In the genomic region with DNA sequence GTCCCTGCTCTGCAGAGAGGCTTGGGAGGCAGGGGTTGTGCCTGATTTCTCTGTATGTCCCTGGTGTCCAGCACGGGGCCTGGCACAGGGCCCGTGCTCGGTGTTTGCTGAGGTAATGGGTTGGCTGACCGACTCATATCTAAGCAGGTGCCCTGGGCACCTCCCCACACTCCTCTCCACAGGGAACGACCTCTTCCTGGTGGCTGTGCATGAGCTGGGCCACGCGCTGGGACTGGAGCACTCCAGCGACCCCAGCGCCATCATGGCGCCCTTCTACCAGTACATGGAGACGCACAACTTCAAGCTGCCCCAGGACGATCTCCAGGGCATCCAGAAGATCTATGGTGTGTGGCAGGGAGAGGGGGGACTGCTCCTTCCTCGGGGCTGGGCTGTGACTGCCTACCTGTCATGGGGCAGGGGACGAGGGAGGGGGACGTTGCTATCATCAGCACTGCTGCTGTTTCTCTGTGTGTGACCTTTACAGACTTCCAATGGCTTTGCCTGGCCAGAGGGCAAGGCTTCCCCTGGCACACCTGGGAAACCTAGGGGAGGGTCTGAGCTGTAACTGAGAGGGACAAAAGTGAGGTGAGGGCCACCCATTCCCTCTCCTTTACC, we compare ENCODE assay signal across 11 cellular contexts. TPM values are rescaled to one million over a fixed set of nuclear protein-coding genes. Genes with fewer than 3 reads are reported as not detected.
A peak's percentile ranks its signal among the peaks of the same experiment; 100 is the strongest.
DNase-seq lines count a peak whose midpoint lies in the region; ATAC-seq and TF ChIP-seq lines count a peak whose summit lies in the region.
"Had no signal": no experiment of that assay in that cellular context is flagged by ENCODE, and none has a peak within 500 bp of the region (broad histone marks: within the 10 kb centered on the region; RNA-seq: fewer than 3 reads in every experiment).

No MANE protein-coding gene starts in this region.

- DNase-seq in NCI-H2196 treated with DMSO at 0.1 percent for 48 hours (lab: John Stamatoyannopoulos, UW; ENCODE audit: unreplicated experiment): peak; percentile 39
- no peak for DNase-seq in NCI-H2171 (lab: John Stamatoyannopoulos, UW)
- DNase-seq in SK-N-DZ (ENCODE audit: low spot score): no peak
- no peak for DNase-seq in coronary artery (ENCODE audit: low spot score)
- DNase-seq: activated naive CD4-positive, alpha-beta T cell treated with anti-CD3 and anti-CD28 coated beads for 36 hours; stimulated activated CD4-positive, alpha-beta T cell treated with anti-CD3 and anti-CD28 coated beads, Interleukin-2, amount 100 ng/mL, for 24 hours had no signal

- no peak for TF ChIP-seq POLR2A in gastroesophageal sphincter (IDR thresholded peaks at IDR 0.05)

- TF ChIP-seq CTCF in 22Rv1 (IDR thresholded peaks at IDR 0.05) (no peak), gastroesophageal sphincter (IDR thresholded peaks at IDR 0.05) (no peak), nephron (IDR thresholded peaks at IDR 0.05; ENCODE audit: unreplicated experiment in 3 of 3) (no peak), coronary artery (IDR thresholded peaks at IDR 0.05) (no peak)

- ATAC-seq in gastroesophageal sphincter (peak; percentile 30), GM21360 (IDR thresholded peaks at IDR 0.05; ENCODE audit: unreplicated experiment) (no peak)

- H3K27ac Mint-ChIP-seq in nephron: peak overlapping the region; percentile 99 to 100 (median 99)
- H3K27ac Mint-ChIP-seq: activated naive CD4-positive, alpha-beta T cell treated with anti-CD3 and anti-CD28 coated beads for 36 hours had no signal

- H3K4me3 ChIP-seq in gastroesophageal sphincter (peak overlapping the region in 1 of 2 donors; percentile 12), coronary artery (no peak overlapping the region)

- H3K4me3 Mint-ChIP-seq in nephron: peak overlapping the region in 2 of 3 experiments; percentile 2 to 12
- H3K4me3 Mint-ChIP-seq: activated naive CD4-positive, alpha-beta T cell treated with anti-CD3 and anti-CD28 coated beads for 36 hours had no signal

- H3K9me3 Mint-ChIP-seq in nephron: no peaks in the 10 kb centered on the region
- H3K9me3 Mint-ChIP-seq: activated naive CD4-positive, alpha-beta T cell treated with anti-CD3 and anti-CD28 coated beads for 36 hours had no signal

- no CpG with 5 or more reads among the region's 15 CpGs for WGBS in gastroesophageal sphincter (ENCODE audit: low coverage in 1 of 2), 2 donors

- H3K4me1 Mint-ChIP-seq in nephron: peaks cover 11% of the 10 kb centered on the region

- peaks cover 0 to 22% (median 11%) of the 10 kb centered on the region in 3 donors for H3K4me1 ChIP-seq in gastroesophageal sphincter

- H3K36me3 Mint-ChIP-seq in nephron (ENCODE audit: low read depth): no peaks in the 10 kb centered on the region

- peaks cover 0 to 41% of the 10 kb centered on the region in 2 donors for H3K36me3 ChIP-seq in gastroesophageal sphincter

- peaks cover 6% of the 10 kb centered on the region for H3K27me3 Mint-ChIP-seq in nephron (ENCODE audit: low read depth)

- peak overlapping the region; percentile 82 for H3K27ac ChIP-seq in 22Rv1
- peak overlapping the region; percentile 35 to 89 (median 84) for H3K27ac ChIP-seq in gastroesophageal sphincter
- no peak overlapping the region for H3K27ac ChIP-seq in coronary artery

- H3K27me3 ChIP-seq in gastroesophageal sphincter: no peaks in the 10 kb centered on the region

- TF ChIP-seq EP300 in gastroesophageal sphincter (IDR thresholded peaks at IDR 0.05): no peak

- no peaks in the 10 kb centered on the region for H3K9me3 ChIP-seq in gastroesophageal sphincter

RNA-seq across cellular contexts. Expression of gene MMP24OS, which starts 14.2 kb away (rescaled TPM):
- 10 to 100 TPM; 19.6 to 47.2 (median 26.9) TPM for total RNA-seq in gastroesophageal sphincter
- 9.7 and 12.5 TPM in 2 replicates for polyA plus RNA-seq in SK-N-DZ (2014; cell fraction: cytosol; rRNA removed)
- polyA plus RNA-seq in SK-N-DZ (2014; cell fraction: nucleus; rRNA removed): 16.3 and 18.4 TPM in 2 replicates

RNA-seq across cellular contexts. Expression of gene EIF6, which starts 20.9 kb away (rescaled TPM):
- total RNA-seq in gastroesophageal sphincter: 10 to 100 TPM; 66.0 to 92.4 (median 80.8) TPM
- 270 and 283 TPM in 2 replicates for polyA plus RNA-seq in SK-N-DZ (2014; cell fraction: cytosol; rRNA removed)
- 178 and 255 TPM in 2 replicates for polyA plus RNA-seq in SK-N-DZ (2014; cell fraction: nucleus; rRNA removed)

RNA-seq across cellular contexts. Expression of gene FAM83C, which starts 28.5 kb away (rescaled TPM):
- 1 to 10 TPM in 1 of 4 donors, not detected in 3; 1.4 TPM for total RNA-seq in gastroesophageal sphincter
- not detected in 2 replicates for polyA plus RNA-seq in SK-N-DZ (2014; cell fraction: cytosol; rRNA removed)
- polyA plus RNA-seq in SK-N-DZ (2014; cell fraction: nucleus; rRNA removed): 0.38 TPM in 1 of 2 replicates, not detected in the other
- total RNA-seq: activated naive CD4-positive, alpha-beta T cell treated with anti-CD3 and anti-CD28 coated beads for 36 hours; kidney epithelial cell had no signal

RNA-seq across cellular contexts. Expression of gene MMP24, which starts 37.2 kb away (rescaled TPM):
- 1 to 10 TPM in 2 of 4 donors, under 1 TPM in 2; 0.47 to 3.4 (median 1.8) TPM for total RNA-seq in gastroesophageal sphincter
- polyA plus RNA-seq in SK-N-DZ (2014; cell fraction: cytosol; rRNA removed): 29.3 and 32.1 TPM in 2 replicates
- 13.3 and 16.2 TPM in 2 replicates for polyA plus RNA-seq in SK-N-DZ (2014; cell fraction: nucleus; rRNA removed)
- total RNA-seq: activated naive CD4-positive, alpha-beta T cell treated with anti-CD3 and anti-CD28 coated beads for 36 hours had no signal

Comparison
In these comparisons a context has a peak if more than half of its experiments do, and no peak if none do; other contexts are left out.
1. H3K27ac ChIP-seq: peak in 22Rv1 (single experiment) and gastroesophageal sphincter (4 of 4); none in coronary artery (0 of 2).